Comparison of ENCODE assay signal across 2 cellular contexts in genomic region chr12:6790496-6791150, GRCh38.
A peak's percentile ranks its signal among the peaks of the same experiment; 100 is the strongest.
TF ChIP-seq lines count a peak whose summit lies in the region.

No MANE protein-coding gene starts in this region.

TF ChIP-seq in H1, 55 proteins besides CTCF, POLR2A, EP300 and RAD21:
- TF ChIP-seq CBX5 (IDR thresholded peaks at IDR 0.05; ENCODE audit: low read depth, low read length) (no peak), YY1 (IDR thresholded peaks at IDR 0.05; ENCODE audit: low read depth, low read length) (peak; percentile 88)

TF ChIP-seq in SK-N-SH treated with all-trans-retinoic acid at 6 μM for 48 hours, 23 proteins besides CTCF, POLR2A, EP300 and RAD21:
- TF ChIP-seq ISL1 (CRISPR knock-in tag; IDR thresholded peaks at IDR 0.05) (no peak), ARNTL (CRISPR knock-in tag; IDR thresholded peaks at IDR 0.05; ENCODE audit: borderline replicate concordance, low read depth) (no peak), ZNF8 (CRISPR knock-in tag; IDR thresholded peaks at IDR 0.05) (no peak), ESRRG (CRISPR knock-in tag; IDR thresholded peaks at IDR 0.05) (no peak), PATZ1 (CRISPR knock-in tag; IDR thresholded peaks at IDR 0.05; ENCODE audit: borderline replicate concordance) (no peak), ZFP3 (CRISPR knock-in tag; IDR thresholded peaks at IDR 0.05) (no peak)
- TF ChIP-seq, protein P1, sequence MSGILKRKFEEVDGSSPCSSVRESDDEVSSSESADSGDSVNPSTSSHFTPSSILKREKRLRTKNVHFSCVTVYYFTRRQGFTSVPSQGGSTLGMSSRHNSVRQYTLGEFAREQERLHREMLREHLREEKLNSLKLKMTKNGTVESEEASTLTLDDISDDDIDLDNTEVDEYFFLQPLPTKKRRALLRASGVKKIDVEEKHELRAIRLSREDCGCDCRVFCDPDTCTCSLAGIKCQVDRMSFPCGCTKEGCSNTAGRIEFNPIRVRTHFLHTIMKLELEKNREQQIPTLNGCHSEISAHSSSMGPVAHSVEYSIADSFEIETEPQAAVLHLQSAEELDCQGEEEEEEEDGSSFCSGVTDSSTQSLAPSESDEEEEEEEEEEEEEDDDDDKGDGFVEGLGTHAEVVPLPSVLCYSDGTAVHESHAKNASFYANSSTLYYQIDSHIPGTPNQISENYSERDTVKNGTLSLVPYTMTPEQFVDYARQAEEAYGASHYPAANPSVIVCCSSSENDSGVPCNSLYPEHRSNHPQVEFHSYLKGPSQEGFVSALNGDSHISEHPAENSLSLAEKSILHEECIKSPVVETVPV (CRISPR knock-in tag; IDR thresholded peaks at IDR 0.05): no peak
